In genomic region chr11:128830836-128831780, GRCh38 we compare ENCODE assay signal across 8 cellular contexts. TPM values are rescaled to one million over a fixed set of nuclear protein-coding genes. Genes with fewer than 3 reads are reported as not detected.
DNase-seq lines count a peak whose midpoint lies in the region; ATAC-seq and TF ChIP-seq lines count a peak whose summit lies in the region.

No MANE protein-coding gene starts in this region.

- no peaks in the 10 kb centered on the region for H3K36me3 Mint-ChIP-seq in natural killer cell

- WGBS in esophagus muscularis mucosa, result 30% methylated on average over 13 of the region's 13 CpGs

- peaks cover 8 to 13% (median 10%) of the 10 kb centered on the region in 4 donors for H3K4me1 ChIP-seq in esophagus muscularis mucosa

- no peaks in the 10 kb centered on the region for H3K36me3 ChIP-seq in esophagus muscularis mucosa

- peaks cover 0 to 28% (median 0%) of the 10 kb centered on the region in 4 donors for H3K27me3 ChIP-seq in esophagus muscularis mucosa

- no peak for TF ChIP-seq EP300 in esophagus muscularis mucosa (IDR thresholded peaks at IDR 0.05)

- H3K27ac Mint-ChIP-seq in natural killer cell, result peak overlapping the region; percentile 87 to 88

- H3K4me1 Mint-ChIP-seq in natural killer cell, result peaks cover 22 to 33% of the 10 kb centered on the region in 2 donors

- peak; percentile 84 for ATAC-seq in GM21515 (IDR thresholded peaks at IDR 0.05; ENCODE audit: unreplicated experiment)
- ATAC-seq in natural killer cell, result peak; percentile 86 to 90 (median 88)

- H3K27me3 Mint-ChIP-seq in natural killer cell (ENCODE audit: low read depth in 2 of 2), result no peaks in the 10 kb centered on the region

- TF ChIP-seq POLR2A in esophagus muscularis mucosa (IDR thresholded peaks at IDR 0.05; ENCODE audit: low read depth), result no peak

- H3K9me3 ChIP-seq in esophagus muscularis mucosa, result no peaks in the 10 kb centered on the region

- H3K4me3 Mint-ChIP-seq in natural killer cell, result peak overlapping the region; percentile 84

- TF ChIP-seq CTCF in esophagus muscularis mucosa (IDR thresholded peaks at IDR 0.05) (peak; percentile 78 to 92 (median 91)), natural killer cell (IDR thresholded peaks at IDR 0.05) (peak; percentile 95)

- intact Hi-C loops in esophagus muscularis mucosa (cut with DNase I) (loop anchor here (5.0 kb wide), 5 partner anchors 199 to 799 kb away; no protein-coding TSS in a partner anchor), natural killer cell (cut with micrococcal nuclease) (loop anchor here (1.0 to 10.0 kb wide), 5 partner anchors 200 to 800 kb away; no protein-coding TSS in a partner anchor)

- H3K4me3 ChIP-seq in esophagus muscularis mucosa, result peak overlapping the region in 1 of 4 donors; percentile 34

- no peak overlapping the region for H3K27ac ChIP-seq in esophagus muscularis mucosa (replicated peaks in 1 of 4)

- no peaks in the 10 kb centered on the region for H3K9me3 Mint-ChIP-seq in natural killer cell

- DNase-seq in DMS153 treated with DMSO at 0.1 percent for 48 hours (lab: John Stamatoyannopoulos, UW; ENCODE audit: unreplicated experiment), result peak; percentile 69
- peak in 66 of 76 experiments; percentile 2 to 73 (median 47) for DNase-seq in HUDEP-2 (lab: John Stamatoyannopoulos, UW; ENCODE audit: unreplicated experiment in 76 of 76)
- peak; percentile 92 for DNase-seq in OCI-M1 (lab: John Stamatoyannopoulos, UW)
- DNase-seq in activated T-cell treated with anti-CD3 and anti-CD28 coated beads for 24 hours (ENCODE audit: low read depth), result peak; percentile 82
- no peak for DNase-seq in esophagus muscularis mucosa (ENCODE audit: extremely low spot score)
- peak; percentile 82 for DNase-seq in natural killer cell
- DNase-seq in stimulated activated naive CD4-positive, alpha-beta T cell (lab: John Stamatoyannopoulos, UW), result peak; percentile 68 to 87 (median 79)

RNA-seq across cellular contexts. Expression of gene KCNJ1, which starts 36.0 kb away (rescaled TPM):
- not detected for total RNA-seq in esophagus muscularis mucosa
- total RNA-seq in natural killer cell, result not detected
